In genomic region chr12:93785262-93786010, GRCh38 we compare ENCODE assay signal across 8 cellular contexts.
DNase-seq lines count a peak whose midpoint lies in the region; ATAC-seq, FAIRE-seq and TF ChIP-seq lines count a peak whose summit lies in the region.

No MANE protein-coding gene starts in this region.

- TF ChIP-seq CTCF in WERI-Rb-1 (IDR thresholded peaks at IDR 0.05; ENCODE audit: low read depth, low read length), result no peak

- peak; percentile 64 for ATAC-seq in GM18499 (IDR thresholded peaks at IDR 0.05; ENCODE audit: insufficient read depth, unreplicated experiment)
- ATAC-seq in GM21515 (IDR thresholded peaks at IDR 0.05; ENCODE audit: unreplicated experiment), result no peak

- peak; percentile 92 for FAIRE-seq in RCC 7860 (lab: Jason Lieb, UNC)

- no peaks in the 10 kb centered on the region for H3K27me3 ChIP-seq in WERI-Rb-1 (ENCODE audit: insufficient read depth, low read depth, severe bottlenecking)

- no peaks in the 10 kb centered on the region for H3K36me3 ChIP-seq in WERI-Rb-1

- DNase-seq in RCC 7860 (ENCODE audit: low spot score) (peak; percentile 95), iPS-NIHi7 (ENCODE audit: extremely low spot score) (peak; percentile 69), WERI-Rb-1 (no peak), midbrain (lab: John Stamatoyannopoulos, UW) (no peak)
- DNase-seq in stimulated activated CD4-positive, alpha-beta T cell treated with anti-CD3 and anti-CD28 coated beads, Interleukin-15, amount 100 ng/mL, for 24 hours, result peak; percentile 69

- H3K4me3 ChIP-seq in WERI-Rb-1 (ENCODE audit: low read depth, low read length), result no peak overlapping the region

- H3K27ac ChIP-seq in angular gyrus (ENCODE audit: low read depth, low read length), result peak overlapping the region; percentile 26
- H3K27ac ChIP-seq in WERI-Rb-1, result no peak overlapping the region

- no peaks in the 10 kb centered on the region for H3K9me3 ChIP-seq in WERI-Rb-1 (ENCODE audit: severe bottlenecking)

Comparison
In these comparisons a context has a peak if more than half of its experiments do, and no peak if none do; other contexts are left out.
1. DNase-seq: peak in RCC 7860 (single experiment), iPS-NIHi7 (single experiment) and stimulated activated CD4-positive, alpha-beta T cell treated with anti-CD3 and anti-CD28 coated beads, Interleukin-15, amount 100 ng/mL, for 24 hours (single experiment); none in WERI-Rb-1 (single experiment) and midbrain (single experiment).